ENCODE assay signal across 17 cellular contexts in genomic region chr1:224253721-224254120, GRCh38.
DNase-seq lines count a peak whose midpoint lies in the region; ATAC-seq and TF ChIP-seq lines count a peak whose summit lies in the region.
"Had no signal": no experiment of that assay in that cellular context is flagged by ENCODE, and none has a peak within 500 bp of the region (broad histone marks: within the 10 kb centered on the region; RNA-seq: fewer than 3 reads in every experiment).

No MANE protein-coding gene starts in this region.

- ATAC-seq in GM21576 (IDR thresholded peaks at IDR 0.05; ENCODE audit: unreplicated experiment) (no peak), HG02852 (IDR thresholded peaks at IDR 0.05; ENCODE audit: unreplicated experiment) (no peak)
- ATAC-seq: K562 had no signal

- peaks cover 11 to 15% of the 10 kb centered on the region in 2 donors for H3K36me3 ChIP-seq in ascending aorta

- no peak overlapping the region for H3K27ac ChIP-seq in ascending aorta
- H3K27ac ChIP-seq: PC-9 had no signal

- H3K4me1 Mint-ChIP-seq in HFFc6 (ENCODE audit: low read depth) = peaks cover 21% of the 10 kb centered on the region

- no peaks in the 10 kb centered on the region; the same call in 1 of the 2 replicates for H3K27me3 Mint-ChIP-seq in HFFc6 (ENCODE audit: insufficient read depth)
- H3K27me3 Mint-ChIP-seq: CD8-positive, alpha-beta memory T cell had no signal

- peaks cover 1% of the 10 kb centered on the region for H3K36me3 Mint-ChIP-seq in HFFc6 (ENCODE audit: low read depth)

- TF ChIP-seq CTCF in HFFc6 (IDR thresholded peaks at IDR 0.05) (no peak), astrocyte of the spinal cord (IDR thresholded peaks at IDR 0.05; ENCODE audit: low read depth, low read length) (no peak), ascending aorta (IDR thresholded peaks at IDR 0.05) (no peak)

- in situ Hi-C loops in astrocyte of the spinal cord (cut with HindIII; ENCODE audit: low sequenced_read_pairs) = no loop called here

- intact Hi-C loops in ascending aorta (cut with DNase I) = no loop called here

- H3K9me3 ChIP-seq in ascending aorta = no peaks in the 10 kb centered on the region
- H3K9me3 ChIP-seq: BE2C had no signal

- peak overlapping the region; percentile 9; the same call in 1 of the 2 replicates for H3K27ac Mint-ChIP-seq in HFFc6

- H3K27me3 ChIP-seq in ascending aorta = no peaks in the 10 kb centered on the region
- H3K27me3 ChIP-seq: BE2C had no signal

- H3K4me1 ChIP-seq in ascending aorta = no peaks in the 10 kb centered on the region
- H3K4me1 ChIP-seq: BE2C had no signal

- DNase-seq in EH (ENCODE audit: low read depth) (peak; percentile 60), HFFc6 (peak; percentile 39), astrocyte of the spinal cord (ENCODE audit: low read depth, low spot score) (peak; percentile 44), kidney tubule cell (ENCODE audit: low spot score) (peak; percentile 34), ascending aorta (ENCODE audit: low spot score in 2 of 2) (no peak)
- DNase-seq: ACHN; BE2C; CD8-positive, alpha-beta memory T cell; H9; NCI-H1092 treated with DMSO at 0.1 percent for 48 hours; NCI-H1694; NCI-H345; NCI-H526 treated with DMSO at 0.1 percent for 48 hours; PC-9 had no signal

- H3K9me3 Mint-ChIP-seq in HFFc6 = no peaks in the 10 kb centered on the region
- H3K9me3 Mint-ChIP-seq: CD8-positive, alpha-beta memory T cell; H9 had no signal

- H3K4me3 Mint-ChIP-seq in HFFc6 = no peak overlapping the region
- H3K4me3 Mint-ChIP-seq: CD8-positive, alpha-beta memory T cell; H9 had no signal

- H3K4me3 ChIP-seq in astrocyte of the spinal cord (ENCODE audit: low read depth, low read length) = no peak overlapping the region
- no peak overlapping the region for H3K4me3 ChIP-seq in ascending aorta
- H3K4me3 ChIP-seq: K562, PC-9 had no signal

Comparison
In these comparisons a context has a peak if more than half of its experiments do, and no peak if none do; other contexts are left out.
1. DNase-seq: peak in EH (single experiment), HFFc6 (single experiment), astrocyte of the spinal cord (single experiment) and kidney tubule cell (single experiment); none in ascending aorta (0 of 2).